34 cellular contexts compared by ENCODE assay signal in genomic region chr12:111806304-111806703, GRCh38. TPM values are rescaled to one million over a fixed set of nuclear protein-coding genes. Genes with fewer than 3 reads are reported as not detected.
"Had no signal": no experiment of that assay in that cellular context is flagged by ENCODE, and none has a peak within 500 bp of the region (broad histone marks: within the 10 kb centered on the region; RNA-seq: fewer than 3 reads in every experiment).

No MANE protein-coding gene starts in this region.

- H3K27me3 Mint-ChIP-seq: activated B cell treated with CpG ODN at 0.5 μM for 24 hours; activated CD4-positive, alpha-beta memory T cell treated with anti-CD3 and anti-CD28 coated beads for 36 hours had no signal

- H3K9ac ChIP-seq: SK-N-SH had no signal

- H3K4me2 ChIP-seq: SK-N-SH had no signal

- H3K27ac ChIP-seq: adrenal gland, body of pancreas, breast epithelium, SJSA1, VCaP had no signal

- H3K9me3 Mint-ChIP-seq: activated B cell treated with CpG ODN at 0.5 μM for 24 hours; activated CD4-positive, alpha-beta memory T cell treated with anti-CD3 and anti-CD28 coated beads for 36 hours; activated naive CD4-positive, alpha-beta T cell treated with anti-CD3 and anti-CD28 coated beads for 36 hours; activated naive CD4-positive, alpha-beta T cell treated with anti-CD3 and anti-CD28 coated beads, Interleukin-2, amount 50 U/mL, for 72 hours; activated T-cell treated with anti-CD3 and anti-CD28 coated beads, Interleukin-2, amount 50 U/mL, for 4 hours; activated T-helper 1 cell treated with anti-CD3 and anti-CD28 coated beads, Interleukin-12 subunit alpha, Interleukin-12 subunit beta, Interleukin-2, Interleukin-4 antibody, amounts not matched to agents 30 ng/mL and 10 ng/mL and 1 ng/mL, durations not matched to agents 14 hours and 24 hours and 36 hours; T-helper 1 cell treated with Interleukin-12 subunit alpha and Interleukin-12 subunit beta and Interleukin-4 antibody, amounts not matched to agents 30 μg/mL and 1 μg/mL, for 36 hours had no signal

- H3K36me3 Mint-ChIP-seq: activated CD4-positive, alpha-beta memory T cell treated with anti-CD3 and anti-CD28 coated beads for 36 hours; activated naive CD4-positive, alpha-beta T cell treated with anti-CD3 and anti-CD28 coated beads, Interleukin-2, amount 50 U/mL, for 72 hours had no signal

- H3K4me1 ChIP-seq: adrenal gland, body of pancreas, breast epithelium, SJSA1 had no signal

- H3K27ac Mint-ChIP-seq: activated B cell treated with CpG ODN at 0.5 μM for 24 hours; activated CD4-positive, alpha-beta memory T cell treated with anti-CD3 and anti-CD28 coated beads for 36 hours; activated naive CD4-positive, alpha-beta T cell treated with anti-CD3 and anti-CD28 coated beads for 36 hours; activated naive CD4-positive, alpha-beta T cell treated with anti-CD3 and anti-CD28 coated beads, Interleukin-2, amount 50 U/mL, for 72 hours; activated T-helper 1 cell treated with anti-CD3 and anti-CD28 coated beads, Interleukin-12 subunit alpha, Interleukin-12 subunit beta, Interleukin-2, Interleukin-4 antibody, amounts not matched to agents 30 ng/mL and 10 ng/mL and 1 ng/mL, durations not matched to agents 14 hours and 24 hours and 36 hours; T-helper 1 cell treated with Interleukin-12 subunit alpha and Interleukin-12 subunit beta and Interleukin-4 antibody, amounts not matched to agents 30 μg/mL and 1 μg/mL, for 36 hours had no signal

- H3K9me3 ChIP-seq: adrenal gland, body of pancreas, breast epithelium, SJSA1, SK-N-SH had no signal

- H3K4me1 Mint-ChIP-seq: activated B cell treated with CpG ODN at 0.5 μM for 24 hours had no signal

- DNase-seq: activated B cell treated with CpG ODN at 0.5 μM for 24 hours; activated CD4-positive, alpha-beta memory T cell treated with anti-CD3 and anti-CD28 coated beads for 36 hours; activated CD4-positive, alpha-beta T cell treated with anti-CD3 and anti-CD28 coated beads for 4 hours; activated CD4-positive, alpha-beta T cell treated with anti-CD3 and anti-CD28 coated beads, Interleukin-2, amount 50 U/mL, for 1 hour; activated CD4-positive, CD25-positive, alpha-beta regulatory T cell treated with anti-CD3 and anti-CD28 coated beads, Interleukin-2, amount 50 U/mL, for 72 hours; activated CD8-positive, alpha-beta memory T cell treated with anti-CD3 and anti-CD28 coated beads, Interleukin-2, amount 50 U/mL, for 4 hours; activated gamma-delta T cell treated with Interleukin-2 at 50 U/mL for 16 hours; activated naive CD4-positive, alpha-beta T cell treated with anti-CD3 and anti-CD28 coated beads for 36 hours; activated T-cell treated with anti-CD3 and anti-CD28 coated beads for 4 hours; activated T-cell treated with anti-CD3 and anti-CD28 coated beads, Interleukin-2, amount 50 U/mL, for 4 hours; adrenal gland; body of pancreas; Karpas-422; KBM-7; NCI-H1105 treated with DMSO at 0.1 percent for 48 hours; NCI-H1436; NCI-H1694; NCI-H1930; NCI-H2107; NCI-H2171 treated with DMSO at 0.1 percent for 48 hours; NCI-H2227 treated with DMSO at 0.1 percent for 48 hours; NCI-H446; NCI-H524; RPMI8226; SHP77 treated with DMSO at 0.1 percent for 48 hours; SK-N-SH; T-helper 9 cell had no signal

- H3K4me3 ChIP-seq: adrenal gland, body of pancreas, breast epithelium, SJSA1 had no signal

- H3K27me3 ChIP-seq: adrenal gland, body of pancreas, breast epithelium, SJSA1 had no signal

- H3K4me3 Mint-ChIP-seq: activated B cell treated with CpG ODN at 0.5 μM for 24 hours; activated CD4-positive, alpha-beta memory T cell treated with anti-CD3 and anti-CD28 coated beads for 36 hours; activated naive CD4-positive, alpha-beta T cell treated with anti-CD3 and anti-CD28 coated beads for 36 hours; activated T-cell treated with anti-CD3 and anti-CD28 coated beads, Interleukin-2, amount 50 U/mL, for 4 hours; activated T-helper 1 cell treated with anti-CD3 and anti-CD28 coated beads, Interleukin-12 subunit alpha, Interleukin-12 subunit beta, Interleukin-2, Interleukin-4 antibody, amounts not matched to agents 30 ng/mL and 10 ng/mL and 1 ng/mL, durations not matched to agents 14 hours and 24 hours and 36 hours; T-helper 1 cell treated with Interleukin-12 subunit alpha and Interleukin-12 subunit beta and Interleukin-4 antibody, amounts not matched to agents 30 μg/mL and 1 μg/mL, for 36 hours had no signal

- H3K36me3 ChIP-seq: breast epithelium, SJSA1 had no signal

RNA-seq across cellular contexts. Expression of gene ALDH2, which starts 39.6 kb away (rescaled TPM):
- total RNA-seq: MCF 10A had no signal
